8 cellular contexts compared by ENCODE assay signal in the genomic region with DNA sequence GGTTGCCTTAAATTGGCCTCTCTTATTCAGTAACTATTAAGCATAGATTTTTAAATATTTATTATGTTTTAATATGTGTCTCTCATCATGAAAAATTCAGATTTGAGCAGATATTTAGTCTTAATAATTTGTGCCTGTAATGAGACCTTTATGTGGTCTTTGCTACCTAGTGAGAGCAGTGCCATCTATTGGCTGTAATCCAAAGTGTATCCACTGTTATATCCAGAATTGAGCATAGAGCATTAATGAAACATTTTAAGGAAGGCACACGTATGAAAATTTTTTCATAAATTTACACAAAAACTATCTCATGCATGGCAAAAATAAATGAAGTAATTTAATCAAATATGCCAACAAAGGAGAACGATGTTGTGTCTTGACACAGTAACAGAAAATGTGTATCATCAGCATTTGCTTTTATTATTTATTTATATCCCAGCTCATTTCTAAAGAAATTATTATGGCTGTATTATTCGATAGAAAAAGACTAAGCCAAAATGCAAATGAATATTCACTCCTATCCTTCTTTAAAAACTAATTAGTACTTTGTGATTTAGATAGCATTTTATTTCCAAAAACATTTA.
DNase-seq lines count a peak whose midpoint lies in the region; ATAC-seq, FAIRE-seq and TF ChIP-seq lines count a peak whose summit lies in the region.

No MANE protein-coding gene starts in this region.

- H3K27ac ChIP-seq in pancreas: no peak overlapping the region

- H3K4me3 ChIP-seq in pancreas: no peak overlapping the region

- DNase-seq in GF-D8 (lab: John Stamatoyannopoulos, UW) (peak; percentile 17), HCEC 1CT (peak; percentile 34), NCI-H2081 treated with DMSO at 0.1 percent for 48 hours (lab: John Stamatoyannopoulos, UW) (peak; percentile 34), brain pericyte (ENCODE audit: low read depth, low spot score) (peak; percentile 21), pancreas (no peak), GM12892 (ENCODE audit: insufficient read length) (no peak)
- DNase-seq in activated naive CD4-positive, alpha-beta T cell (lab: John Stamatoyannopoulos, UW): no peak

- H3K9me3 ChIP-seq in pancreas: no peaks in the 10 kb centered on the region

- no peak for TF ChIP-seq CTCF in pancreas (IDR thresholded peaks at IDR 0.05)

- no peaks in the 10 kb centered on the region for H3K36me3 ChIP-seq in pancreas

- intact Hi-C loops in pancreas (cut with DNase I): no loop called here

- WGBS in pancreas, 2 donors: 58 to 59% methylated on average over 3 of the region's 3 CpGs

- H3K4me1 ChIP-seq in pancreas: no peaks in the 10 kb centered on the region

- no peaks in the 10 kb centered on the region for H3K27me3 ChIP-seq in pancreas

- ATAC-seq in pancreas: no peak
- no peak for ATAC-seq in HG03442 (IDR thresholded peaks at IDR 0.05; ENCODE audit: unreplicated experiment)

- FAIRE-seq in pancreas (lab: Jason Lieb, UNC): peak; percentile 20
- FAIRE-seq in GM12892 (lab: Jason Lieb, UNC): no peak

- no peak for TF ChIP-seq POLR2A in GM12892 (IDR thresholded peaks at IDR 0.05; ENCODE audit: low read depth, low read length)

Comparison
In these comparisons a context has a peak if more than half of its experiments do, and no peak if none do; other contexts are left out.
1. DNase-seq: peak in GF-D8 (single experiment), HCEC 1CT (single experiment), NCI-H2081 treated with DMSO at 0.1 percent for 48 hours (single experiment) and brain pericyte (single experiment); none in pancreas (0 of 6), activated naive CD4-positive, alpha-beta T cell (0 of 4) and GM12892 (single experiment).